In genomic region chr6:15510536-15511247, GRCh38 we compare ENCODE assay signal across 16 cellular contexts.
DNase-seq lines count a peak whose midpoint lies in the region; ATAC-seq and TF ChIP-seq lines count a peak whose summit lies in the region.
"Had no signal": no experiment of that assay in that cellular context is flagged by ENCODE, and none has a peak within 500 bp of the region (broad histone marks: within the 10 kb centered on the region; RNA-seq: fewer than 3 reads in every experiment).

No MANE protein-coding gene starts in this region.

- POLR2A ChIA-PET in CD8-positive, alpha-beta memory T cell (lab: Charles Lee) = no interaction called here

- no peaks in the 10 kb centered on the region for H3K4me1 ChIP-seq in CD8-positive, alpha-beta memory T cell (ENCODE audit: insufficient read depth, low read length)
- H3K4me1 ChIP-seq in osteoblast (ENCODE audit: insufficient read depth, low read length) = peaks cover 5% of the 10 kb centered on the region
- H3K4me1 ChIP-seq: upper lobe of right lung had no signal

- ATAC-seq in HG03159 (IDR thresholded peaks at IDR 0.05; ENCODE audit: unreplicated experiment) (no peak), HG02763 (IDR thresholded peaks at IDR 0.05; ENCODE audit: unreplicated experiment) (no peak), HG02885 (IDR thresholded peaks at IDR 0.05; ENCODE audit: poor library complexity, unreplicated experiment) (no peak)
- ATAC-seq: upper lobe of right lung had no signal

- H3K79me2 ChIP-seq in osteoblast (ENCODE audit: insufficient read depth, low read length) = peaks cover 14% of the 10 kb centered on the region

- peaks cover 0 to 7% (median 0%) of the 10 kb centered on the region in 3 donors for H3K4me1 Mint-ChIP-seq in CD8-positive, alpha-beta memory T cell
- H3K4me1 Mint-ChIP-seq: B cell had no signal

- H3K9me3 Mint-ChIP-seq in CD8-positive, alpha-beta memory T cell = no peaks in the 10 kb centered on the region

- peak overlapping the region in 1 of 7 donors; percentile 63 for H3K4me3 Mint-ChIP-seq in CD8-positive, alpha-beta memory T cell
- H3K4me3 Mint-ChIP-seq: B cell had no signal

- peak overlapping the region in 5 of 8 donors; percentile 7 to 91 (median 52) for H3K27ac Mint-ChIP-seq in CD8-positive, alpha-beta memory T cell
- H3K27ac Mint-ChIP-seq: B cell had no signal

- H3K4me3 ChIP-seq in CD8-positive, alpha-beta memory T cell (ENCODE audit: low read length) = no peak overlapping the region
- no peak overlapping the region for H3K4me3 ChIP-seq in osteoblast (ENCODE audit: insufficient read depth, low read length)
- H3K4me3 ChIP-seq: smooth muscle cell, upper lobe of right lung had no signal

- H4K20me1 ChIP-seq in osteoblast (ENCODE audit: insufficient read depth, low read length) = peaks cover 13% of the 10 kb centered on the region

- H3K27me3 ChIP-seq in CD8-positive, alpha-beta memory T cell (ENCODE audit: insufficient read depth, low read length, poor library complexity, severe bottlenecking) = no peaks in the 10 kb centered on the region
- H3K27me3 ChIP-seq in osteoblast (ENCODE audit: insufficient read depth, low read length) = no peaks in the 10 kb centered on the region
- H3K27me3 ChIP-seq: upper lobe of right lung had no signal

- no peak for TF ChIP-seq CTCF in osteoblast (IDR thresholded peaks at IDR 0.05; ENCODE audit: extremely low read depth, low read depth, low read length)

- no peaks in the 10 kb centered on the region for H3K9me3 ChIP-seq in CD8-positive, alpha-beta memory T cell (ENCODE audit: low read length)
- H3K9me3 ChIP-seq in osteoblast (ENCODE audit: low read depth, low read length) = no peaks in the 10 kb centered on the region
- H3K9me3 ChIP-seq: upper lobe of right lung had no signal

- peaks cover 0 to 93% (median 26%) of the 10 kb centered on the region in 3 donors for H3K36me3 Mint-ChIP-seq in CD8-positive, alpha-beta memory T cell

- H3K4me2 ChIP-seq in osteoblast (ENCODE audit: insufficient read depth, low read length) = no peak overlapping the region
- H3K4me2 ChIP-seq: smooth muscle cell had no signal

- no peak for DNase-seq in CD8-positive, alpha-beta memory T cell
- peak; percentile 11 for DNase-seq in NAMALWA (ENCODE audit: low spot score)
- peak; percentile 33 for DNase-seq in cerebellar cortex (ENCODE audit: low spot score)
- peak; percentile 52 for DNase-seq in osteoblast (ENCODE audit: insufficient read length, low spot score, missing footprints)
- no peak for DNase-seq in mesenteric fat pad (ENCODE audit: low spot score)
- DNase-seq: DMS153; foreskin melanocyte; H7; NCI-H345; stimulated activated naive CD4-positive, alpha-beta T cell had no signal

- peaks cover 0 to 6% of the 10 kb centered on the region in 2 donors for H3K27me3 Mint-ChIP-seq in CD8-positive, alpha-beta memory T cell
- H3K27me3 Mint-ChIP-seq: B cell had no signal

- peaks cover 46% of the 10 kb centered on the region for H3K36me3 ChIP-seq in CD8-positive, alpha-beta memory T cell (ENCODE audit: insufficient read depth, low read length)
- H3K36me3 ChIP-seq in osteoblast (ENCODE audit: insufficient read depth, low read length) = peaks cover 30% of the 10 kb centered on the region

- no peak overlapping the region for H2AFZ ChIP-seq in osteoblast (ENCODE audit: low read length)

- no peak overlapping the region for H3K27ac ChIP-seq in CD8-positive, alpha-beta memory T cell (ENCODE audit: low read depth, low read length)
- no peak overlapping the region for H3K27ac ChIP-seq in osteoblast (ENCODE audit: low read depth, low read length)
- H3K27ac ChIP-seq: upper lobe of right lung had no signal

- CTCF ChIA-PET in CD8-positive, alpha-beta memory T cell (lab: Charles Lee) = no interaction called here

Comparison
In these comparisons a context has a peak if more than half of its experiments do, and no peak if none do; other contexts are left out.
1. DNase-seq: peak in NAMALWA (single experiment), cerebellar cortex (single experiment) and osteoblast (single experiment); none in CD8-positive, alpha-beta memory T cell (0 of 5) and mesenteric fat pad (single experiment).